ENCODE assay signal across 8 cellular contexts in the genomic region with DNA sequence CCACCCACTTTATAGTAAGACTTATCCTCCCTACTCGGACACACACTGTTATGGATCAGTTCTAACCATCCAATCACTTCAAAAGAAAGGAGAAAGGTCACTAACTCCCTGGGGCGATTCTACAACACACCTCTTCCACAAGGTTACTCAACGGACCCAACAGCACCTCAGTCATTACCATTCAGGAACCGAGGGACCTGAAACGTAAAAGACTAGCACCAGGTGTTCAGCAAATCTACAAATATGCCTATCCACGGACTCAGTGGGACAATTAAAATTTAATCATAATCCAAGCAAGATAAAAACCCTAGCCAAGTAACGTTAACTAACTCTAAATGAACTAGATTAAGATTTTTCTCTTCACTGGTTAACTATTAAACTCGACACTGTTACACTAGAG. TPM values are rescaled to one million over a fixed set of nuclear protein-coding genes. Genes with fewer than 3 reads are reported as not detected.
DNase-seq lines count a peak whose midpoint lies in the region; TF ChIP-seq lines count a peak whose summit lies in the region.

No MANE protein-coding gene starts in this region.

- BruUV-seq in PC-9 (replicated peaks; lab: Mats Ljungman, UMichigan) = TSS peak; percentile 30

- H3K4me3 ChIP-seq in PC-9 (peak overlapping the region; percentile 84), esophagus (ENCODE audit: low read depth in 1 of 2, low read length in 2 of 2) (peak overlapping the region; percentile 88 to 96), parathyroid adenoma (ENCODE audit: low read depth, low read length) (peak overlapping the region; percentile 88)

- WGBS in esophagus, 2 donors = 1 to 2% methylated on average over 8 of the region's 8 CpGs

- H3K27ac ChIP-seq in PC-9 (peak overlapping the region; percentile 76), esophagus (ENCODE audit: low read depth in 2 of 2, low read length in 1 of 2) (peak overlapping the region; percentile 97 to 99), parathyroid adenoma (peak overlapping the region; percentile 69)

- H4K20me1 ChIP-seq in PC-9 (ENCODE audit: insufficient read depth) = peaks cover 40% of the 10 kb centered on the region

- H3K36me3 ChIP-seq in PC-9 (ENCODE audit: low read depth) = peaks cover 41% of the 10 kb centered on the region
- peaks cover 14 to 16% of the 10 kb centered on the region in 2 donors for H3K36me3 ChIP-seq in esophagus (ENCODE audit: control insufficient read depth in 2 of 2, insufficient read depth in 2 of 2, low read length in 1 of 2)
- no peaks in the 10 kb centered on the region for H3K36me3 ChIP-seq in parathyroid adenoma (ENCODE audit: control insufficient read depth, insufficient read depth, low read length)

- H3K4me2 ChIP-seq in PC-9 (peak overlapping the region; percentile 97), parathyroid adenoma (ENCODE audit: low read length) (peak overlapping the region; percentile 87)

- intact Hi-C loops in PC-9 (cut with micrococcal nuclease; ENCODE audit: unreplicated experiment) = loop anchor here (2.0 to 5.0 kb wide), 7 partner anchors 53 to 157 kb away; a partner anchor contains a TSS

- TF ChIP-seq CTCF in PC-9 (conservative IDR thresholded peaks at IDR 0.05) (no peak), parathyroid adenoma (IDR thresholded peaks at IDR 0.05) (no peak)

- DNase-seq in ELR (ENCODE audit: low read depth) = peak; percentile 58
- DNase-seq in PC-9 = no peak
- DNase-seq in NCI-H187 treated with DMSO at 0.1 percent for 48 hours (lab: John Stamatoyannopoulos, UW) = no peak
- DNase-seq in activated gamma-delta T cell treated with Interleukin-2 at 50 U/mL for 16 hours = no peak
- DNase-seq in stimulated activated CD8-positive, alpha-beta memory T cell treated with anti-CD3 and anti-CD28 coated beads, Interleukin-4, amount 100 ng/mL, for 48 hours = no peak
- DNase-seq in AG08396 (ENCODE audit: low spot score) = no peak

- peaks cover 84% of the 10 kb centered on the region for H3K79me2 ChIP-seq in PC-9 (ENCODE audit: low read depth)
- peaks cover 44% of the 10 kb centered on the region for H3K79me2 ChIP-seq in parathyroid adenoma

- peaks cover 62% of the 10 kb centered on the region for H3F3A ChIP-seq in PC-9 (ENCODE audit: insufficient read depth, low read depth)

- peaks cover 26% of the 10 kb centered on the region for H3K4me1 ChIP-seq in PC-9 (replicated peaks; ENCODE audit: insufficient read depth)
- no peaks in the 10 kb centered on the region for H3K4me1 ChIP-seq in esophagus (ENCODE audit: control insufficient read depth in 2 of 2, insufficient read depth in 2 of 2, low read length in 1 of 2)
- peaks cover 9% of the 10 kb centered on the region for H3K4me1 ChIP-seq in parathyroid adenoma

- CTCF ChIA-PET in PC-9 (lab: Charles Lee) = no interaction called here

- no peak overlapping the region for H3K9ac ChIP-seq in parathyroid adenoma

- H2AFZ ChIP-seq in PC-9 (no peak overlapping the region), parathyroid adenoma (no peak overlapping the region)

- POLR2A ChIA-PET in PC-9 (lab: Charles Lee; ENCODE audit: unreplicated experiment) = interaction anchor here (0.6 to 1.0 kb wide), 3 partner anchors 27 to 130 kb away, joined by 3 to 5 read pairs (median 3); a partner anchor contains a TSS

- no peaks in the 10 kb centered on the region for H3K9me3 ChIP-seq in PC-9 (ENCODE audit: insufficient read depth, low read depth)
- H3K9me3 ChIP-seq in esophagus (ENCODE audit: control insufficient read depth in 2 of 2, insufficient read depth in 1 of 2, low read depth in 1 of 2, low read length in 1 of 2) = no peaks in the 10 kb centered on the region
- H3K9me3 ChIP-seq in parathyroid adenoma (ENCODE audit: control insufficient read depth, low read length) = no peaks in the 10 kb centered on the region

- no peaks in the 10 kb centered on the region for H3K27me3 ChIP-seq in PC-9 (ENCODE audit: insufficient read depth, low read depth)
- H3K27me3 ChIP-seq in esophagus (ENCODE audit: control insufficient read depth in 1 of 2, insufficient read depth in 2 of 2, low read length in 2 of 2) = no peaks in the 10 kb centered on the region
- H3K27me3 ChIP-seq in parathyroid adenoma (ENCODE audit: control insufficient read depth, insufficient read depth, low read length) = no peaks in the 10 kb centered on the region

- no peaks in the 10 kb centered on the region for H3K9me2 ChIP-seq in PC-9 (ENCODE audit: insufficient read depth)

RNA-seq across cellular contexts. Expression of a gene that starts 1.6 kb away (rescaled TPM):
- 55.2 and 76.9 TPM in 2 replicates for total RNA-seq in PC-9 (2021)
- polyA plus RNA-seq in esophagus = 10 to 100 TPM; 27.5 to 27.9 TPM

RNA-seq across cellular contexts. Expression of a gene that starts 2.6 kb away (rescaled TPM):
- 65.3 and 71.4 TPM in 2 replicates for total RNA-seq in PC-9 (2021)
- polyA plus RNA-seq in esophagus = 10 to 100 TPM; 13.3 to 31.1 TPM

RNA-seq across cellular contexts. Expression of a gene that starts 18.2 kb away (rescaled TPM):
- 0.57 TPM in 1 of 2 replicates, not detected in the other for total RNA-seq in PC-9 (2021)
- under 1 TPM; 0.04 to 0.24 TPM for polyA plus RNA-seq in esophagus

RNA-seq across cellular contexts. Expression of a gene that starts 18.5 kb away (rescaled TPM):
- total RNA-seq in PC-9 (2021) = 173 and 201 TPM in 2 replicates
- polyA plus RNA-seq in esophagus = 10 to 100 TPM; 33.9 to 58.9 TPM

RNA-seq across cellular contexts. Expression of a gene that starts 28.3 kb away (rescaled TPM):
- 16.5 and 17.2 TPM in 2 replicates for total RNA-seq in PC-9 (2021)
- 1 to 10 TPM; 1.9 to 4.0 TPM for polyA plus RNA-seq in esophagus
